1 cellular context compared by ENCODE assay signal in genomic region chr3:195071916-195072820, GRCh38.
TF ChIP-seq lines count a peak whose summit lies in the region.

No MANE protein-coding gene starts in this region.

TF ChIP-seq in GM23338, 12 proteins besides CTCF, POLR2A, EP300 and RAD21 (continued from another document):
- TF ChIP-seq, protein P1, sequence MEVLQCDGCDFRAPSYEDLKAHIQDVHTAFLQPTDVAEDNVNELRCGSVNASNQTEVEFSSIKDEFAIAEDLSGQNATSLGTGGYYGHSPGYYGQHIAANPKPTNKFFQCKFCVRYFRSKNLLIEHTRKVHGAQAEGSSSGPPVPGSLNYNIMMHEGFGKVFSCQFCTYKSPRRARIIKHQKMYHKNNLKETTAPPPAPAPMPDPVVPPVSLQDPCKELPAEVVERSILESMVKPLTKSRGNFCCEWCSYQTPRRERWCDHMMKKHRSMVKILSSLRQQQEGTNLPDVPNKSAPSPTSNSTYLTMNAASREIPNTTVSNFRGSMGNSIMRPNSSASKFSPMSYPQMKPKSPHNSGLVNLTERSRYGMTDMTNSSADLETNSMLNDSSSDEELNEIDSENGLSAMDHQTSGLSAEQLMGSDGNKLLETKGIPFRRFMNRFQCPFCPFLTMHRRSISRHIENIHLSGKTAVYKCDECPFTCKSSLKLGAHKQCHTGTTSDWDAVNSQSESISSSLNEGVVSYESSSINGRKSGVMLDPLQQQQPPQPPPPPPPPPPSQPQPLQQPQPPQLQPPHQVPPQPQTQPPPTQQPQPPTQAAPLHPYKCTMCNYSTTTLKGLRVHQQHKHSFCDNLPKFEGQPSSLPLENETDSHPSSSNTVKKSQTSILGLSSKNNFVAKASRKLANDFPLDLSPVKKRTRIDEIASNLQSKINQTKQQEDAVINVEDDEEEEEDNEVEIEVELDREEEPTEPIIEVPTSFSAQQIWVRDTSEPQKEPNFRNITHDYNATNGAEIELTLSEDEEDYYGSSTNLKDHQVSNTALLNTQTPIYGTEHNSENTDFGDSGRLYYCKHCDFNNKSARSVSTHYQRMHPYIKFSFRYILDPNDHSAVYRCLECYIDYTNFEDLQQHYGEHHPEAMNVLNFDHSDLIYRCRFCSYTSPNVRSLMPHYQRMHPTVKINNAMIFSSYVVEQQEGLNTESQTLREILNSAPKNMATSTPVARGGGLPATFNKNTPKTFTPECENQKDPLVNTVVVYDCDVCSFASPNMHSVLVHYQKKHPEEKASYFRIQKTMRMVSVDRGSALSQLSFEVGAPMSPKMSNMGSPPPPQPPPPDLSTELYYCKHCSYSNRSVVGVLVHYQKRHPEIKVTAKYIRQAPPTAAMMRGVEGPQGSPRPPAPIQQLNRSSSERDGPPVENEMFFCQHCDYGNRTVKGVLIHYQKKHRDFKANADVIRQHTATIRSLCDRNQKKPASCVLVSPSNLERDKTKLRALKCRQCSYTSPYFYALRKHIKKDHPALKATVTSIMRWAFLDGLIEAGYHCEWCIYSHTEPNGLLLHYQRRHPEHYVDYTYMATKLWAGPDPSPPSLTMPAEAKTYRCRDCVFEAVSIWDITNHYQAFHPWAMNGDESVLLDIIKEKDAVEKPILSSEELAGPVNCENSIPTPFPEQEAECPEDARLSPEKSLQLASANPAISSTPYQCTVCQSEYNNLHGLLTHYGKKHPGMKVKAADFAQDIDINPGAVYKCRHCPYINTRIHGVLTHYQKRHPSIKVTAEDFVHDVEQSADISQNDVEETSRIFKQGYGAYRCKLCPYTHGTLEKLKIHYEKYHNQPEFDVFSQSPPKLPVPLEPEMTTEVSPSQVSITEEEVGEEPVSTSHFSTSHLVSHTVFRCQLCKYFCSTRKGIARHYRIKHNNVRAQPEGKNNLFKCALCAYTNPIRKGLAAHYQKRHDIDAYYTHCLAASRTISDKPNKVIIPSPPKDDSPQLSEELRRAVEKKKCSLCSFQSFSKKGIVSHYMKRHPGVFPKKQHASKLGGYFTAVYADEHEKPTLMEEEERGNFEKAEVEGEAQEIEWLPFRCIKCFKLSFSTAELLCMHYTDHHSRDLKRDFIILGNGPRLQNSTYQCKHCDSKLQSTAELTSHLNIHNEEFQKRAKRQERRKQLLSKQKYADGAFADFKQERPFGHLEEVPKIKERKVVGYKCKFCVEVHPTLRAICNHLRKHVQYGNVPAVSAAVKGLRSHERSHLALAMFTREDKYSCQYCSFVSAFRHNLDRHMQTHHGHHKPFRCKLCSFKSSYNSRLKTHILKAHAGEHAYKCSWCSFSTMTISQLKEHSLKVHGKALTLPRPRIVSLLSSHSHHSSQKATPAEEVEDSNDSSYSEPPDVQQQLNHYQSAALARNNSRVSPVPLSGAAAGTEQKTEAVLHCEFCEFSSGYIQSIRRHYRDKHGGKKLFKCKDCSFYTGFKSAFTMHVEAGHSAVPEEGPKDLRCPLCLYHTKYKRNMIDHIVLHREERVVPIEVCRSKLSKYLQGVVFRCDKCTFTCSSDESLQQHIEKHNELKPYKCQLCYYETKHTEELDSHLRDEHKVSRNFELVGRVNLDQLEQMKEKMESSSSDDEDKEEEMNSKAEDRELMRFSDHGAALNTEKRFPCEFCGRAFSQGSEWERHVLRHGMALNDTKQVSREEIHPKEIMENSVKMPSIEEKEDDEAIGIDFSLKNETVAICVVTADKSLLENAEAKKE (CRISPR knock-in tag; IDR thresholded peaks at IDR 0.05): no peak
- TF ChIP-seq STAT1 (IDR thresholded peaks at IDR 0.05; ENCODE audit: unreplicated experiment): no peak
- TF ChIP-seq ZNF331 (CRISPR knock-in tag; IDR thresholded peaks at IDR 0.05; ENCODE audit: low read depth): no peak
- no peak for TF ChIP-seq ETS1 (IDR thresholded peaks at IDR 0.05)
- TF ChIP-seq ZNF114 (CRISPR knock-in tag; IDR thresholded peaks at IDR 0.05): no peak
- no peak for TF ChIP-seq EZH2 (IDR thresholded peaks at IDR 0.05; ENCODE audit: low read depth, unreplicated experiment)
- no peak for TF ChIP-seq REST (IDR thresholded peaks at IDR 0.05; ENCODE audit: unreplicated experiment)
